In the genomic region with DNA sequence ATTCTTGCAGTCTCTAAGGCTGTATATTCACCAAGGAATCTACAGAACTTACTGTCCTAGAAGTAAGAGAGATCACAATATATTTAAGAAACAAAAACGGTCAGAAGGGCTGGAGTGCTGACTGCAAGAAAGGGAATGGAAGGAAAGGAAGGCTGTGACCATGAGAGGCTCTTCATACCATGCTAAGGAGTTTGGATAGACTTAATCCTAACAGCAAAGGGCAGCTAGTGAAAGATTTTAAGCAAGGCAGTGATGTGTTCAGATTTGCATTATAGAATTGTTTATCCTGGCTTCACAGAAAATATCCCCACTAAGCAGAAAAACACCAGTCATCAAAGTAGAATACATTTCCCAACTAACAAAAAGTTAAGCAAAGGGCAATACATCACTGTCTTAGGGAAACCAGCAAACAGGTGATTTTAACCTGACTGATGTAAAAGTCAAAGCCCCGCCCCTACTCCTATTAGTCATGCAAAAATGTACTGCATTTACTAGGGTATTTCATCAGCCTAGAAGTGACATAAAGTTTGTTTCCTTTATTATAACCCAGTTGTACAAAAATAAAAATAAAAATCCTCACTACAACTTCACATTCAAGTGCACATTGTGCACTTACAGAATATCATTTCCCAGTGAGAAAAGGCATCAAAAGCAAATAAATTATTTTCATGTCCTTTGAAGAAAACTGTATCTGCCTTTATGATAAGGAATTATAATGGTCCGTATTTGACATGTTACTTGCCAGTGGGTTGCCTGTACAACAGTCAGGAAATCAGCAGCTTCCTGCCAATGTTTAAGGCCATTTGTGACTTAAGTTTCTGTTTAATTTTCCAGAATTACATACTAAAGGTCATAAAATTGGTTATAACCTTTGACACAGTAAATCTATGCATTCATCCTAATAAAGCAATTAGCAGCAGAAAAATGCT, we compare ENCODE assay signal across 10 cellular contexts. TPM values are rescaled to one million over a fixed set of nuclear protein-coding genes. Genes with fewer than 3 reads are reported as not detected.
DNase-seq lines count a peak whose midpoint lies in the region; ATAC-seq, FAIRE-seq and TF ChIP-seq lines count a peak whose summit lies in the region.
"Had no signal": no experiment of that assay in that cellular context is flagged by ENCODE, and none has a peak within 500 bp of the region (broad histone marks: within the 10 kb centered on the region; RNA-seq: fewer than 3 reads in every experiment).

No MANE protein-coding gene starts in this region.

- TF ChIP-seq POLR2A in H54 (IDR thresholded peaks at IDR 0.05; ENCODE audit: low read depth, low read length), result no peak

- in situ Hi-C loops in Panc1 (cut with HindIII; ENCODE audit: low pct_unique_long_range_greater_than_20kb, low sequenced_read_pairs), result no loop called here

- FAIRE-seq in H54 (lab: Jason Lieb, UNC), result peak; percentile 48

- TF ChIP-seq CTCF in Panc1 (IDR thresholded peaks at IDR 0.05), result no peak
- TF ChIP-seq CTCF in chondrocyte (IDR thresholded peaks at IDR 0.05), result no peak
- TF ChIP-seq CTCF in progenitor cell of endocrine pancreas (IDR thresholded peaks at IDR 0.05; ENCODE audit: unreplicated experiment), result no peak

- H3K27me3 Mint-ChIP-seq in chondrocyte (ENCODE audit: low read depth), result no peaks in the 10 kb centered on the region
- H3K27me3 Mint-ChIP-seq in progenitor cell of endocrine pancreas, result no peaks in the 10 kb centered on the region

- DNase-seq in H54 (ENCODE audit: insufficient read length, low spot score), result no peak
- DNase-seq in Panc1 (ENCODE audit: low read depth, low spot score), result no peak
- DNase-seq in chondrocyte (ENCODE audit: low spot score), result no peak
- no peak for DNase-seq in progenitor cell of endocrine pancreas (ENCODE audit: low spot score, unreplicated experiment)
- no peak for DNase-seq in inferior parietal cortex (ENCODE audit: extremely low spot score)
- DNase-seq: left cardiac atrium, Right ventricle myocardium superior had no signal

- peaks cover 47% of the 10 kb centered on the region for H3K4me1 Mint-ChIP-seq in chondrocyte (ENCODE audit: low read depth)
- peaks cover 28% of the 10 kb centered on the region for H3K4me1 Mint-ChIP-seq in progenitor cell of endocrine pancreas (ENCODE audit: low read depth)

- CTCF ChIA-PET in Panc1 (lab: Charles Lee), result no interaction called here

- BruUV-seq in Panc1 (replicated peaks; lab: Mats Ljungman, UMichigan), result no TSS peak

- peak overlapping the region; percentile 73; the same call in 1 of the 2 replicates for H3K27ac ChIP-seq in Panc1 (ENCODE audit: low read length)
- H3K27ac ChIP-seq: cardiac muscle cell had no signal

- H3K36me3 ChIP-seq in Panc1 (ENCODE audit: control insufficient read depth, insufficient read depth, low read length), result no peaks in the 10 kb centered on the region
- H3K36me3 ChIP-seq: cardiac muscle cell had no signal

- no peaks in the 10 kb centered on the region for H3K27me3 ChIP-seq in Panc1 (ENCODE audit: control insufficient read depth, insufficient read depth, low read length)
- H3K27me3 ChIP-seq: cardiac muscle cell had no signal

- peak overlapping the region; percentile 67 for H3K27ac Mint-ChIP-seq in chondrocyte (ENCODE audit: unreplicated experiment)
- H3K27ac Mint-ChIP-seq in progenitor cell of endocrine pancreas, result peak overlapping the region; percentile 22

- peaks cover 40% of the 10 kb centered on the region for H3K4me1 ChIP-seq in Panc1 (ENCODE audit: control insufficient read depth, insufficient read depth, low read length)

- no peaks in the 10 kb centered on the region for H3K9me3 Mint-ChIP-seq in chondrocyte (ENCODE audit: low read depth)
- H3K9me3 Mint-ChIP-seq in progenitor cell of endocrine pancreas (ENCODE audit: low read depth), result no peaks in the 10 kb centered on the region

- H3K4me3 Mint-ChIP-seq in chondrocyte (ENCODE audit: unreplicated experiment) (no peak overlapping the region), progenitor cell of endocrine pancreas (ENCODE audit: low read depth) (no peak overlapping the region)

- ATAC-seq in Panc1, result 0 out of 2 replicates have a peak, but pooled peaks have one; percentile 24
- no peak for ATAC-seq in GM18519 (IDR thresholded peaks at IDR 0.05; ENCODE audit: low FRiP score, unreplicated experiment)
- ATAC-seq in GM18511 (IDR thresholded peaks at IDR 0.05; ENCODE audit: unreplicated experiment), result no peak

- H3K36me3 Mint-ChIP-seq in chondrocyte (ENCODE audit: low read depth), result no peaks in the 10 kb centered on the region
- no peaks in the 10 kb centered on the region for H3K36me3 Mint-ChIP-seq in progenitor cell of endocrine pancreas (ENCODE audit: insufficient read depth)

- intact Hi-C loops in Panc1 (cut with micrococcal nuclease; ENCODE audit: unreplicated experiment), result no loop called here

- H3K9me3 ChIP-seq in Panc1 (ENCODE audit: control insufficient read depth, insufficient read depth, low read depth, low read length), result no peaks in the 10 kb centered on the region

- POLR2A ChIA-PET in Panc1 (lab: Charles Lee), result no interaction called here

- no peak overlapping the region for H3K4me3 ChIP-seq in Panc1 (ENCODE audit: low read depth in 2 of 2, low read length in 2 of 2)
- H3K4me3 ChIP-seq: cardiac muscle cell had no signal

RNA-seq across cellular contexts. Expression of gene JAK1, which starts 17.2 kb away (rescaled TPM):
- 138 TPM for total RNA-seq in Panc1 (2021; ENCODE audit: unreplicated experiment)
- 67.5 TPM for polyA plus RNA-seq in Panc1 (2012; ENCODE audit: insufficient read length)
- 105 to 112 TPM (median 110 TPM) in 3 replicates for total RNA-seq in chondrocyte
- 30.2 and 32.5 TPM in 2 replicates for total RNA-seq in progenitor cell of endocrine pancreas
